ENCODE assay signal across 9 cellular contexts in the genomic region with DNA sequence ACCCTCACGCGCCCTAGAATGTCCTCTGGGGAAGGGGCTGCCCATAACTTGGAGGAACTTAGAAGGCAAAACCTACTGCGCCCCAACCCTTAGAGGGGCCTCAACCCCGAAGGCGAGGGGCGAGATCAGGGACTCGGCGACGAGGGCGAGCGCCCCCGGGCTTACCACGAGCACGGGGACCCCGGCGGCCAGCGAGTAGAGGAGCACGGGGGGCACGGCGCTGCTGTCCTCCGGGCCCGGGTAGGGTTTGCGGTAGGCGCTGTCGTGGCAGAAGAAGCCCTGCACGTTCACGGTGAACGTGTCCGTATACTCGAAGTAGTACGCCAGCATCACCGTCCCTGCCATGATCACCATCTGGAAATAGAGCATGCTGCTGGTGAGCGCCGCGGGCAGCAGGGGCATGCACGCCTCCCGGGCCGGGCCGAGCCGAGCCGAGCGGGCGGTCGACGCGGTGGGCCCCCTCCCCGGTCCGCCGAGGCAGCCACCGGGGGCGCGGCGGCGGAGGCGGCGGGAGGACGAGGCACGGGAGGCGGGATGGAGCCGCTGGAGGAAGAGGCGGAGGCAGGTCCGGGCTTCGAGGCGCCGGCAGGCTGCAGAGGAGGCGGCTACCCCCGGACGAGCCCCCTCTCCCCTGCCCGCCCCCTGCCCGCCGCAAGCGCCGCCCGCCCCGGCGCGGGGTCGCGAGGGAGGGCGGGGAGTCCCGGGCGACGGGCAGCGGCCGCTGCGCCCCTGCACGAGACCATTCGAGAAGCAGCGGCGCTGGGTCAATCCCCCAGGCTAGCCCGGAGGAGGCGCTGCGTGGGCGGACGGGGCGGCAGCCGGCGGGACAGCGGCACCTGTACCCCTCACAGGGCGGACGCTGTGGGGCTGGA. TPM values are rescaled to one million over a fixed set of nuclear protein-coding genes. Genes with fewer than 3 reads are reported as not detected.
DNase-seq lines count a peak whose midpoint lies in the region; FAIRE-seq and TF ChIP-seq lines count a peak whose summit lies in the region.
"Had no signal": no experiment of that assay in that cellular context is flagged by ENCODE, and none has a peak within 500 bp of the region (broad histone marks: within the 10 kb centered on the region; RNA-seq: fewer than 3 reads in every experiment).

A gene with protein sequence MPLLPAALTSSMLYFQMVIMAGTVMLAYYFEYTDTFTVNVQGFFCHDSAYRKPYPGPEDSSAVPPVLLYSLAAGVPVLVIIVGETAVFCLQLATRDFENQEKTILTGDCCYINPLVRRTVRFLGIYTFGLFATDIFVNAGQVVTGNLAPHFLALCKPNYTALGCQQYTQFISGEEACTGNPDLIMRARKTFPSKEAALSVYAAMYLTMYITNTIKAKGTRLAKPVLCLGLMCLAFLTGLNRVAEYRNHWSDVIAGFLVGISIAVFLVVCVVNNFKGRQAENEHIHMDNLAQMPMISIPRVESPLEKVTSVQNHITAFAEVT (minus strand): TSS at position 592 of the 872 bp plus-strand sequence. CDS start 190 bp downstream, at position 402.

- H3K4me3 ChIP-seq in ascending aorta (peak within 1 kb of the TSS; percentile 56 to 59), iPS-20b (ENCODE audit: low read length) (peak within 1 kb of the TSS; percentile 85)

- H3K9ac ChIP-seq in iPS-20b (ENCODE audit: low read depth, low read length): peak within 1 kb of the TSS; percentile 61; the same call in 1 of the 2 replicates

- H3K9me3 ChIP-seq in ascending aorta (no peaks in the 10 kb centered on the region), iPS-20b (ENCODE audit: insufficient read depth, low read depth, low read length) (no peaks in the 10 kb centered on the region)

- no peak for FAIRE-seq in HTR-8/SVneo (lab: Jason Lieb, UNC)

- intact Hi-C loops in ascending aorta (cut with DNase I): no loop called here

- TF ChIP-seq CTCF in ascending aorta (IDR thresholded peaks at IDR 0.05): no peak

- H3K27ac ChIP-seq in ascending aorta (no peak within 1 kb of the TSS), iPS-20b (ENCODE audit: low read length) (no peak within 1 kb of the TSS)
- H3K27ac ChIP-seq: epithelial cell of prostate had no signal

- H3K27me3 ChIP-seq in ascending aorta (no peaks in the 10 kb centered on the region), iPS-20b (ENCODE audit: insufficient read depth, low read length) (peaks cover 48% of the 10 kb centered on the region)

- DNase-seq in EL (peak; percentile 42), NCI-H345 treated with DMSO at 0.1 percent for 48 hours (lab: John Stamatoyannopoulos, UW; ENCODE audit: unreplicated experiment) (peak; percentile 11), ascending aorta (ENCODE audit: low spot score in 2 of 2) (no peak), HTR-8/SVneo (ENCODE audit: insufficient read length, low spot score) (no peak), DMS114 treated with DMSO at 0.1 percent for 48 hours (lab: John Stamatoyannopoulos, UW; ENCODE audit: unreplicated experiment) (no peak), LoVo (ENCODE audit: low spot score) (no peak)
- DNase-seq in stimulated activated CD4-positive, alpha-beta T cell treated with anti-CD3 and anti-CD28 coated beads, Interleukin-15, amount 100 ng/mL, for 24 hours: peak; percentile 47

- H3K36me3 ChIP-seq in ascending aorta: no peaks in the 10 kb centered on the region
- no peaks in the 10 kb centered on the region for H3K36me3 ChIP-seq in iPS-20b (ENCODE audit: insufficient read depth, low read depth, low read length)

- H3K4me1 ChIP-seq in ascending aorta (no peaks in the 10 kb centered on the region), iPS-20b (ENCODE audit: insufficient read depth, low read length) (peaks cover 7% of the 10 kb centered on the region; the same call in 1 of the 2 replicates)

RNA-seq across cellular contexts. Expression of the gene that starts here (rescaled TPM):
- total RNA-seq in ascending aorta: not detected

Comparison
In these comparisons a context has a peak if more than half of its experiments do, and no peak if none do; other contexts are left out.
1. DNase-seq: peak in EL (single experiment), NCI-H345 treated with DMSO at 0.1 percent for 48 hours (single experiment) and stimulated activated CD4-positive, alpha-beta T cell treated with anti-CD3 and anti-CD28 coated beads, Interleukin-15, amount 100 ng/mL, for 24 hours (single experiment); none in ascending aorta (0 of 2), HTR-8/SVneo (single experiment), DMS114 treated with DMSO at 0.1 percent for 48 hours (single experiment) and LoVo (single experiment).